8 cellular contexts compared by ENCODE assay signal in the genomic region with DNA sequence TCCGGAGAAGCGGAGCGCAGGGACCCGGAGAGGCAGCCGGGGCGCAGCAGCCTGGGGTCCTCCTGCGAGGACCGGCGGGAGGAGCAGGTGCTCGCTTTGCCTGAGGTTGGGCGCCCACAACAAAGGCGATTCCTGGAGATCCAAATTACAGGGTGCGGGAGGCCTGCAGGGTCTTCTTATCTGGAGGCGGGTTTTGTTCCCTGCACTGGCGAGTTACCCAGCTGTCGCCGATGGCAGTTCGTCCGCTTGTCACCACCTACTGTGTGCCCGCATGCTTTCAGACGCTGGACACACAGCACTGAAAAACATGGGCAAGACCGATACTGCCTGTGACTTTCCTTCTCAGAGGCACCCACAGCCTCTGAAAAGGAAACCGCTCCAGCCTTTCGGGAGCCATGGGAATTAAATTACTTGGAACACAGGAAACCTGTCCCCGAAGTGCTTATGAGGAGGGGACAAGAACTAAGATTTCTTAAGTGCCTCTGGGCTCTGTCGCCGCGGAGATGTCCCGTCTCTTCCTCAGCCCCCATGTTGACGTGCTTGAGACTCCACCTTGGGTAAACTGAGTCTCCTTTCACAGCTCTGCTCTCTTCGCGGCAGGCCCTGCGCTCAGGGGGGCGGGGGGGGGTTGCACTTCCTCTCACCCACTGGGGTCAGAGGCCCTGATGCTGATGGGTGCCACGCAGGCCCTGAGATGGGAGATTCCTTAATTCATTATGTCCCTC. TPM values are rescaled to one million over a fixed set of nuclear protein-coding genes. Genes with fewer than 3 reads are reported as not detected.
DNase-seq lines count a peak whose midpoint lies in the region; ATAC-seq and TF ChIP-seq lines count a peak whose summit lies in the region.

No MANE protein-coding gene starts in this region.

- no peak for ATAC-seq in omental fat pad (ENCODE audit: low FRiP score)

- intact Hi-C loops in left ventricle myocardium inferior (cut with micrococcal nuclease): no loop called here

- H3K27ac ChIP-seq in left ventricle myocardium inferior (replicated peaks): peak overlapping the region; percentile 91

- DNase-seq in HFF-Myc (ENCODE audit: extremely low read depth, low read depth) (no peak), SW480 (ENCODE audit: low spot score) (peak; percentile 58), left ventricle myocardium inferior (no peak), skeletal muscle cell (ENCODE audit: low read depth) (no peak), omental fat pad (ENCODE audit: low spot score) (no peak), Kasumi-1 (lab: John Stamatoyannopoulos, UW) (no peak), SHP77 treated with DMSO at 0.1 percent for 48 hours (lab: John Stamatoyannopoulos, UW) (no peak), HK-2 (ENCODE audit: unreplicated experiment) (no peak)

- peaks cover 49% of the 10 kb centered on the region for H3K4me1 ChIP-seq in left ventricle myocardium inferior

- H3K4me3 ChIP-seq in HFF-Myc (replicated peaks; ENCODE audit: low read depth, low read length) (peak overlapping the region; percentile 90), left ventricle myocardium inferior (peak overlapping the region; percentile 95), skeletal muscle cell (ENCODE audit: low read depth, low read length) (peak overlapping the region; percentile 88)

- no peaks in the 10 kb centered on the region for H3K9me3 ChIP-seq in left ventricle myocardium inferior (replicated peaks)

- TF ChIP-seq CTCF in HFF-Myc (IDR thresholded peaks at IDR 0.05; ENCODE audit: low read depth, low read length, missing control alignments) (no peak), left ventricle myocardium inferior (IDR thresholded peaks at IDR 0.05; ENCODE audit: borderline replicate concordance) (no peak), omental fat pad (IDR thresholded peaks at IDR 0.05) (no peak)

- no peaks in the 10 kb centered on the region for H3K27me3 ChIP-seq in left ventricle myocardium inferior (ENCODE audit: low read depth)

- H3K36me3 ChIP-seq in left ventricle myocardium inferior: no peaks in the 10 kb centered on the region

RNA-seq across cellular contexts. Expression of gene ZFTA, which starts 1.3 kb away (rescaled TPM):
- total RNA-seq in left ventricle myocardium inferior (11.5 TPM), omental fat pad (10 to 100 TPM; 10.7 to 18.3 (median 15.6) TPM)

RNA-seq across cellular contexts. Expression of gene SPINDOC, which starts 43.4 kb away (rescaled TPM):
- total RNA-seq in left ventricle myocardium inferior: 14.0 TPM
- 10 to 100 TPM in 1 of 4 donors, 1 to 10 TPM in 3; 7.3 to 12.8 (median 8.6) TPM for total RNA-seq in omental fat pad
